12 cellular contexts compared by ENCODE assay signal in the genomic region with DNA sequence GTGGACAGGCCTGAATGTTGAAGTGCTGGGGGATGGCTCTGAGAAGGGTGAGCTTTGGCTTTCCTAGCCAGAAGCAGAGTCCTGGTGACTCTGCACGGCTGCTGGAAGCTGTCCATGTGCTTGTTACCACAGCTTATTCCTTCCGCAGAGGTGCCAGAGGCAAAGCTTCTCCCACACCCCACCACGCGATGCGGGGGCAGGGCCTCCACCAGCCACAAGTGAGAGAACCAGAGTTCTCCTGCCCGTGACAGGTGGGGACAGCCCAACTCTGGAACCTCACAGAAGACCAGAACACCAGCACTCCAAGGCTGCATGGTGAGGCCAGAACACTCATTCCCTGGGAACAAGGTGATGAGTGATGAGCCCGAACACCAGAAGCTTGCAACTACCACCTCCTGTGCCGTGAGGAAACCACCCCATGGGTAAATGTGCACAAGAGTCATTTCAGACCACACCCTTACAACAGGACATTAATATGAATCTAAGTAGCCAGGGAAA. TPM values are rescaled to one million over a fixed set of nuclear protein-coding genes. Genes with fewer than 3 reads are reported as not detected.
DNase-seq lines count a peak whose midpoint lies in the region; ATAC-seq and TF ChIP-seq lines count a peak whose summit lies in the region.
"Had no signal": no experiment of that assay in that cellular context is flagged by ENCODE, and none has a peak within 500 bp of the region (broad histone marks: within the 10 kb centered on the region; RNA-seq: fewer than 3 reads in every experiment).

No MANE protein-coding gene starts in this region.

- H4K8ac ChIP-seq in mesenchymal stem cell (ENCODE audit: low read length): peak overlapping the region; percentile 66

- peak overlapping the region in 1 of 2 experiments; percentile 28 for H3K18ac ChIP-seq in mesenchymal stem cell (ENCODE audit: low read depth in 1 of 2, low read length in 2 of 2)

- CTCF ChIA-PET in CD4-positive, alpha-beta memory T cell (lab: Charles Lee; ENCODE audit: partially characterized antibody): no interaction called here
- CTCF ChIA-PET in naive thymus-derived CD4-positive, alpha-beta T cell (lab: Charles Lee): no interaction called here

- peaks cover 0 to 43% (median 0%) of the 10 kb centered on the region in 3 donors for H3K36me3 ChIP-seq in Peyer's patch
- H3K36me3 ChIP-seq in esophagus muscularis mucosa: peaks cover 23 to 46% (median 31%) of the 10 kb centered on the region in 4 donors
- peaks cover 35 to 40% of the 10 kb centered on the region in 2 experiments for H3K36me3 ChIP-seq in mesenchymal stem cell (ENCODE audit: control insufficient read depth in 1 of 2, insufficient read depth in 2 of 2, low read depth in 1 of 2, low read length in 2 of 2)
- no peaks in the 10 kb centered on the region for H3K36me3 ChIP-seq in CD4-positive, alpha-beta memory T cell (ENCODE audit: insufficient read depth, low read length)
- no peaks in the 10 kb centered on the region for H3K36me3 ChIP-seq in naive thymus-derived CD4-positive, alpha-beta T cell (ENCODE audit: control insufficient read depth in 2 of 3, insufficient read depth in 3 of 3, low read length in 3 of 3)

- no peak overlapping the region for H2BK15ac ChIP-seq in mesenchymal stem cell (ENCODE audit: low read depth, poor library complexity, severe bottlenecking)

- no peak overlapping the region for H4K91ac ChIP-seq in mesenchymal stem cell (ENCODE audit: low read length)

- H3K27me3 ChIP-seq in Peyer's patch (no peaks in the 10 kb centered on the region), esophagus muscularis mucosa (no peaks in the 10 kb centered on the region), mesenchymal stem cell (ENCODE audit: control insufficient read depth in 1 of 2, insufficient read depth in 1 of 2, low read length in 2 of 2) (no peaks in the 10 kb centered on the region)
- no peaks in the 10 kb centered on the region for H3K27me3 ChIP-seq in CD4-positive, alpha-beta memory T cell (ENCODE audit: insufficient read depth, low read length)
- H3K27me3 ChIP-seq in naive thymus-derived CD4-positive, alpha-beta T cell (ENCODE audit: control insufficient read depth in 2 of 2, insufficient read depth in 2 of 2, low read length in 2 of 2): no peaks in the 10 kb centered on the region
- H3K27me3 ChIP-seq: spleen had no signal

- H3K27ac ChIP-seq in Peyer's patch (peak overlapping the region in 3 of 4 donors; percentile 36 to 71 (median 50)), esophagus muscularis mucosa (replicated peaks in 1 of 4) (peak overlapping the region; percentile 51 to 68 (median 60)), mesenchymal stem cell (ENCODE audit: low read length, poor library complexity, severe bottlenecking) (no peak overlapping the region), temporal lobe (ENCODE audit: low read depth, low read length) (peak overlapping the region; percentile 47)
- no peak overlapping the region for H3K27ac ChIP-seq in CD4-positive, alpha-beta memory T cell (ENCODE audit: low read depth, low read length)
- no peak overlapping the region for H3K27ac ChIP-seq in naive thymus-derived CD4-positive, alpha-beta T cell (ENCODE audit: low read depth, low read length)

- ATAC-seq in HG03521 (IDR thresholded peaks at IDR 0.05; ENCODE audit: unreplicated experiment): no peak
- ATAC-seq in naive thymus-derived CD4-positive, alpha-beta T cell: no peak

- DNase-seq in Peyer's patch (no peak), esophagus muscularis mucosa (ENCODE audit: extremely low spot score) (no peak), mesenchymal stem cell (no peak), HCEC 1CT (no peak)
- no peak for DNase-seq in CD4-positive, alpha-beta memory T cell
- no peak for DNase-seq in naive thymus-derived CD4-positive, alpha-beta T cell
- DNase-seq: activated naive CD4-positive, alpha-beta T cell; DND-41; KBM-7; spleen had no signal

- peak overlapping the region in 1 of 2 experiments; percentile 74 for H3K14ac ChIP-seq in mesenchymal stem cell (ENCODE audit: low read length in 2 of 2)

- no peak overlapping the region for H3K23ac ChIP-seq in mesenchymal stem cell (ENCODE audit: low read length in 2 of 2)

- H3K4me3 ChIP-seq in Peyer's patch: no peak overlapping the region
- no peak overlapping the region for H3K4me3 ChIP-seq in esophagus muscularis mucosa
- H3K4me3 ChIP-seq in mesenchymal stem cell (ENCODE audit: insufficient read depth in 1 of 2, low read depth in 1 of 2, low read length in 2 of 2): peak overlapping the region in 1 of 2 experiments; percentile 6
- no peak overlapping the region for H3K4me3 ChIP-seq in CD4-positive, alpha-beta memory T cell (ENCODE audit: low read length in 2 of 2)
- H3K4me3 ChIP-seq in naive thymus-derived CD4-positive, alpha-beta T cell (ENCODE audit: low read length): no peak overlapping the region
- H3K4me3 ChIP-seq: spleen had no signal

- peak overlapping the region; percentile 31 to 80 for H2BK12ac ChIP-seq in mesenchymal stem cell (ENCODE audit: low read length in 2 of 2)

- H2AK5ac ChIP-seq in mesenchymal stem cell (ENCODE audit: low read length, severe bottlenecking): no peak overlapping the region

- H2BK120ac ChIP-seq in mesenchymal stem cell (ENCODE audit: low read depth, low read length): no peak overlapping the region

- TF ChIP-seq CTCF in Peyer's patch (IDR thresholded peaks at IDR 0.05): no peak
- no peak for TF ChIP-seq CTCF in esophagus muscularis mucosa (IDR thresholded peaks at IDR 0.05)

- TF ChIP-seq POLR2A in Peyer's patch (IDR thresholded peaks at IDR 0.05) (no peak), esophagus muscularis mucosa (IDR thresholded peaks at IDR 0.05; ENCODE audit: low read depth) (no peak)

- H2BK5ac ChIP-seq in mesenchymal stem cell (ENCODE audit: low read depth, low read length, poor library complexity, severe bottlenecking): no peak overlapping the region

- H3K4me3 Mint-ChIP-seq in CD4-positive, alpha-beta memory T cell: no peak overlapping the region
- no peak overlapping the region for H3K4me3 Mint-ChIP-seq in naive thymus-derived CD4-positive, alpha-beta T cell

- H3K9me3 ChIP-seq in Peyer's patch: no peaks in the 10 kb centered on the region
- H3K9me3 ChIP-seq in esophagus muscularis mucosa: no peaks in the 10 kb centered on the region
- H3K9me3 ChIP-seq in mesenchymal stem cell (ENCODE audit: control insufficient read depth, low read length): no peaks in the 10 kb centered on the region
- no peaks in the 10 kb centered on the region for H3K9me3 ChIP-seq in CD4-positive, alpha-beta memory T cell (ENCODE audit: control insufficient read depth in 1 of 2, low read length in 2 of 2)
- no peaks in the 10 kb centered on the region for H3K9me3 ChIP-seq in naive thymus-derived CD4-positive, alpha-beta T cell (ENCODE audit: control insufficient read depth in 2 of 3, low read length in 3 of 3)
- H3K9me3 ChIP-seq: spleen had no signal

- H3K27me3 Mint-ChIP-seq in CD4-positive, alpha-beta memory T cell: no peaks in the 10 kb centered on the region
- H3K27me3 Mint-ChIP-seq in naive thymus-derived CD4-positive, alpha-beta T cell: peaks cover 0 to 3% (median 0%) of the 10 kb centered on the region in 5 donors

- H3K9ac ChIP-seq in mesenchymal stem cell (ENCODE audit: low read length): peak overlapping the region; percentile 2

- POLR2A ChIA-PET in CD4-positive, alpha-beta memory T cell (lab: Charles Lee; ENCODE audit: partially characterized antibody): no interaction called here
- POLR2A ChIA-PET in naive thymus-derived CD4-positive, alpha-beta T cell (lab: Charles Lee): no interaction called here

- H3K27ac Mint-ChIP-seq in CD4-positive, alpha-beta memory T cell: no peak overlapping the region
- no peak overlapping the region for H3K27ac Mint-ChIP-seq in naive thymus-derived CD4-positive, alpha-beta T cell

- peaks cover 0 to 5% of the 10 kb centered on the region in 2 donors for H3K36me3 Mint-ChIP-seq in CD4-positive, alpha-beta memory T cell
- H3K36me3 Mint-ChIP-seq in naive thymus-derived CD4-positive, alpha-beta T cell: peaks cover 0 to 4% (median 0%) of the 10 kb centered on the region in 5 donors

- intact Hi-C loops in esophagus muscularis mucosa (cut with DNase I): no loop called here
- intact Hi-C loops in CD4-positive, alpha-beta memory T cell (cut with micrococcal nuclease): no loop called here
- intact Hi-C loops in naive thymus-derived CD4-positive, alpha-beta T cell (cut with micrococcal nuclease): no loop called here

- 64% methylated on average over 4 of the region's 8 CpGs for WGBS in esophagus muscularis mucosa
- 97% methylated on average over 8 of the region's 8 CpGs for WGBS in mesenchymal stem cell

- H3K4me2 ChIP-seq in mesenchymal stem cell (ENCODE audit: low read length, poor library complexity, severe bottlenecking): no peak overlapping the region

- no peak overlapping the region for H2AFZ ChIP-seq in mesenchymal stem cell (ENCODE audit: low read depth, low read length)

- H3K4ac ChIP-seq in mesenchymal stem cell (ENCODE audit: low read depth in 1 of 2, low read length in 2 of 2): peak overlapping the region in 1 of 2 experiments; percentile 7

- no peak for TF ChIP-seq EP300 in esophagus muscularis mucosa (IDR thresholded peaks at IDR 0.05)

- H3K79me1 ChIP-seq in mesenchymal stem cell (replicated peaks; ENCODE audit: low read length, poor library complexity, severe bottlenecking): peaks cover 12% of the 10 kb centered on the region

- no peaks in the 10 kb centered on the region for H3K9me3 Mint-ChIP-seq in CD4-positive, alpha-beta memory T cell
- no peaks in the 10 kb centered on the region for H3K9me3 Mint-ChIP-seq in naive thymus-derived CD4-positive, alpha-beta T cell

- H3K4me1 ChIP-seq in Peyer's patch (peaks cover 0 to 14% (median 0%) of the 10 kb centered on the region in 4 donors), esophagus muscularis mucosa (peaks cover 25 to 63% (median 51%) of the 10 kb centered on the region in 4 donors), mesenchymal stem cell (ENCODE audit: control insufficient read depth, insufficient read depth, low read depth, low read length) (peaks cover 23% of the 10 kb centered on the region)
- no peaks in the 10 kb centered on the region for H3K4me1 ChIP-seq in CD4-positive, alpha-beta memory T cell (ENCODE audit: insufficient read depth, low read length)
- H3K4me1 ChIP-seq in naive thymus-derived CD4-positive, alpha-beta T cell (ENCODE audit: control insufficient read depth in 2 of 2, insufficient read depth in 2 of 2, low read length in 2 of 2): no peaks in the 10 kb centered on the region

- H3K4me1 Mint-ChIP-seq in CD4-positive, alpha-beta memory T cell: peaks cover 0 to 4% (median 0%) of the 10 kb centered on the region in 4 donors
- H3K4me1 Mint-ChIP-seq in naive thymus-derived CD4-positive, alpha-beta T cell: peaks cover 2 to 20% (median 16%) of the 10 kb centered on the region in 7 donors

RNA-seq across cellular contexts. Expression of gene JAG1, which starts 36.7 kb away (rescaled TPM):
- 10 to 100 TPM; 35.2 to 73.5 (median 65.3) TPM for total RNA-seq in Peyer's patch
- 10 to 100 TPM; 30.7 to 41.9 (median 36.3) TPM for total RNA-seq in esophagus muscularis mucosa
- polyA plus RNA-seq in mesenchymal stem cell (2013, experiment 1 of 2): 13.2 TPM
- 12.6 TPM for polyA plus RNA-seq in mesenchymal stem cell (2013, experiment 2 of 2)
- 16.0 TPM for total RNA-seq in temporal lobe
- under 1 TPM; 0.29 to 0.61 TPM for total RNA-seq in CD4-positive, alpha-beta memory T cell
- polyA plus RNA-seq in CD4-positive, alpha-beta memory T cell: 1 to 10 TPM in 1 of 2 donors, under 1 TPM in 1; 0.04 to 1.9 TPM
- total RNA-seq in naive thymus-derived CD4-positive, alpha-beta T cell: 1 to 10 TPM in 2 of 5 experiments, under 1 TPM in 1, not detected in 2; 0.46 to 7.0 (median 2.6) TPM
- polyA plus RNA-seq in naive thymus-derived CD4-positive, alpha-beta T cell: under 1 TPM; 0.07 to 0.62 TPM

Comparison
In these comparisons a context has a peak if more than half of its experiments do, and no peak if none do; other contexts are left out.
1. H3K27ac ChIP-seq: peak in Peyer's patch (3 of 4), esophagus muscularis mucosa (4 of 4) and temporal lobe (single experiment); none in mesenchymal stem cell (single experiment), CD4-positive, alpha-beta memory T cell (single experiment) and naive thymus-derived CD4-positive, alpha-beta T cell (single experiment).